In the genomic region with DNA sequence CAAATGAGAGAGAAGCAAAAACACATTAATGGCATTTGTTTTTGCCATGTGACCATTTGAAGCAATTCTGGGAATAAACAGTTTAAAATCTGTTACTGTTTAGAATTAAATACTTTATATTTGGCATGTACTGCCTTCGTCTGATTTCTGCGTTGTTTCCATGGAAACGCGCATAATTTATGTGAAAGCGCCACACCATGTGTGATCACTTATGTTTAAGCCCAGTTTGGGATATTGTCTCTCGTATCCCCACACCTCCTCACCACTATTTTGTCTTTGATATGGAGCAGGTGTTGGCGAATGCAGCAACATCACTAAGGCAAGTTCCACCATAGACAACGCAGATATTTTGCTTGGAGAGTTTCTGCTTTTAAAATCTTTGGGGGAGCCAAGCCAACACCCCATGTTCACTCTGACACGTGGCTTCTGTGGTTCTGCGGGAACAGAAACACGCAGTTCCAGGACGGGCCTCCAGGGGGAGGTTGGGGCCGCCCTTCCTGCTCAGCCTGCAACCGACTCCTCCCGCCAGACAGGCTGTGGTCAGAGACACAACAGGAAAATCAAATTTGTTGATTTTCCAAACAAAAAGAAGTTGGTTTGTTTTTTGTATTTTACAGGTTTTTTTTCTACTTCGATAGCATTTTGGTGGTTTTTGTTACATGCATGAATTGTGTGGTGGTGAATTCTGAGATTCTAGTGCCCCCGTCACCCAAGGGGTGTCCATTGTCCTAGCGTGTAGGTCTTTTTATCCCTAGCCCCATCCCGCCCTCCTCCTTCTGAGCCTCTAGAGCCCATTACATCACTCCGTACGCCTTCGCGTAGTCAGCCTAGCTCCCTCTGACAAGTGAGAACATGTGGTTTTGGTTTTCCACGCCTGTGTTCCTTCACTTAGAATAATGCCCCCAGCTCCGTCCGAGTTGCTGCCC, we compare ENCODE assay signal across 8 cellular contexts.
DNase-seq lines count a peak whose midpoint lies in the region; TF ChIP-seq lines count a peak whose summit lies in the region.

No MANE protein-coding gene starts in this region.

- H3K36me3 Mint-ChIP-seq in activated CD4-positive, alpha-beta memory T cell treated with anti-CD3 and anti-CD28 coated beads for 36 hours = peaks cover 2% of the 10 kb centered on the region

- H3K27ac ChIP-seq in effector memory CD4-positive, alpha-beta T cell (ENCODE audit: insufficient read depth, low read length, poor library complexity, severe bottlenecking) = no peak overlapping the region

- no peaks in the 10 kb centered on the region for H3K27me3 ChIP-seq in effector memory CD4-positive, alpha-beta T cell (replicated peaks; ENCODE audit: control insufficient read depth, insufficient read depth, low read length, poor library complexity, severe bottlenecking)

- H3K4me3 ChIP-seq in effector memory CD4-positive, alpha-beta T cell (ENCODE audit: insufficient read depth, low read depth, low read length, poor library complexity, severe bottlenecking) = no peak overlapping the region

- CTCF ChIA-PET in activated CD4-positive, alpha-beta memory T cell treated with anti-CD3 and anti-CD28 coated beads for 36 hours (lab: Charles Lee) = interaction anchor here (1.0 kb wide), 1 partner anchor 98 kb away, joined by 3 read pairs; no protein-coding TSS in a partner anchor

- TF ChIP-seq CTCF in LNCAP (IDR thresholded peaks at IDR 0.05) = peak; percentile 83

- no peaks in the 10 kb centered on the region for H3K27me3 Mint-ChIP-seq in activated CD4-positive, alpha-beta memory T cell treated with anti-CD3 and anti-CD28 coated beads for 36 hours

- peak overlapping the region; percentile 10 for H3K27ac Mint-ChIP-seq in activated CD4-positive, alpha-beta memory T cell treated with anti-CD3 and anti-CD28 coated beads for 36 hours

- H3K4me1 ChIP-seq in effector memory CD4-positive, alpha-beta T cell (ENCODE audit: control insufficient read depth, insufficient read depth, low read length, poor library complexity, severe bottlenecking) = peaks cover 38% of the 10 kb centered on the region

- H3K9me3 ChIP-seq in effector memory CD4-positive, alpha-beta T cell (ENCODE audit: control insufficient read depth, low read length) = no peaks in the 10 kb centered on the region

- DNase-seq in NCI-H1105 treated with DMSO at 0.1 percent for 48 hours (lab: John Stamatoyannopoulos, UW) = peak; percentile 44
- DNase-seq in NCI-H1105 (lab: John Stamatoyannopoulos, UW) = no peak
- DNase-seq in activated CD4-positive, alpha-beta memory T cell treated with anti-CD3 and anti-CD28 coated beads for 36 hours = peak; percentile 78
- DNase-seq in effector memory CD4-positive, alpha-beta T cell = peak; percentile 12 to 30 (median 30)
- peak; percentile 93 for DNase-seq in mesenteric fat pad (ENCODE audit: low spot score)
- DNase-seq in stimulated activated CD8-positive, alpha-beta memory T cell treated with anti-CD3 and anti-CD28 coated beads, Interleukin-4, amount 100 ng/mL, for 4 hours (ENCODE audit: low read depth in 2 of 2, low spot score in 1 of 2) = peak; percentile 24 to 31
- no peak for DNase-seq in SKM-1 treated with dmso at 0.1 percent for 144 hours (lab: John Stamatoyannopoulos, UW; ENCODE audit: unreplicated experiment)

- H3K4me1 Mint-ChIP-seq in activated CD4-positive, alpha-beta memory T cell treated with anti-CD3 and anti-CD28 coated beads for 36 hours (ENCODE audit: low read depth) = peaks cover 57% of the 10 kb centered on the region

- H3K4me3 Mint-ChIP-seq in activated CD4-positive, alpha-beta memory T cell treated with anti-CD3 and anti-CD28 coated beads for 36 hours = no peak overlapping the region

- no peaks in the 10 kb centered on the region for H3K9me3 Mint-ChIP-seq in activated CD4-positive, alpha-beta memory T cell treated with anti-CD3 and anti-CD28 coated beads for 36 hours

- intact Hi-C loops in activated CD4-positive, alpha-beta memory T cell treated with anti-CD3 and anti-CD28 coated beads for 36 hours (cut with micrococcal nuclease) = loop anchor here (5.0 to 10.0 kb wide), 3 partner anchors 97 to 737 kb away; a partner anchor contains a TSS

- H3K36me3 ChIP-seq in effector memory CD4-positive, alpha-beta T cell (ENCODE audit: control insufficient read depth, insufficient read depth, low read length) = no peaks in the 10 kb centered on the region

- POLR2A ChIA-PET in activated CD4-positive, alpha-beta memory T cell treated with anti-CD3 and anti-CD28 coated beads for 36 hours (lab: Charles Lee) = no interaction called here

Comparison
In these comparisons a context has a peak if more than half of its experiments do, and no peak if none do; other contexts are left out.
1. DNase-seq: peak in NCI-H1105 treated with DMSO at 0.1 percent for 48 hours (single experiment), activated CD4-positive, alpha-beta memory T cell treated with anti-CD3 and anti-CD28 coated beads for 36 hours (single experiment), effector memory CD4-positive, alpha-beta T cell (3 of 3), mesenteric fat pad (single experiment) and stimulated activated CD8-positive, alpha-beta memory T cell treated with anti-CD3 and anti-CD28 coated beads, Interleukin-4, amount 100 ng/mL, for 4 hours (2 of 2); none in NCI-H1105 (single experiment) and SKM-1 treated with dmso at 0.1 percent for 144 hours (single experiment).